ENCODE assay signal across 8 cellular contexts in the genomic region with DNA sequence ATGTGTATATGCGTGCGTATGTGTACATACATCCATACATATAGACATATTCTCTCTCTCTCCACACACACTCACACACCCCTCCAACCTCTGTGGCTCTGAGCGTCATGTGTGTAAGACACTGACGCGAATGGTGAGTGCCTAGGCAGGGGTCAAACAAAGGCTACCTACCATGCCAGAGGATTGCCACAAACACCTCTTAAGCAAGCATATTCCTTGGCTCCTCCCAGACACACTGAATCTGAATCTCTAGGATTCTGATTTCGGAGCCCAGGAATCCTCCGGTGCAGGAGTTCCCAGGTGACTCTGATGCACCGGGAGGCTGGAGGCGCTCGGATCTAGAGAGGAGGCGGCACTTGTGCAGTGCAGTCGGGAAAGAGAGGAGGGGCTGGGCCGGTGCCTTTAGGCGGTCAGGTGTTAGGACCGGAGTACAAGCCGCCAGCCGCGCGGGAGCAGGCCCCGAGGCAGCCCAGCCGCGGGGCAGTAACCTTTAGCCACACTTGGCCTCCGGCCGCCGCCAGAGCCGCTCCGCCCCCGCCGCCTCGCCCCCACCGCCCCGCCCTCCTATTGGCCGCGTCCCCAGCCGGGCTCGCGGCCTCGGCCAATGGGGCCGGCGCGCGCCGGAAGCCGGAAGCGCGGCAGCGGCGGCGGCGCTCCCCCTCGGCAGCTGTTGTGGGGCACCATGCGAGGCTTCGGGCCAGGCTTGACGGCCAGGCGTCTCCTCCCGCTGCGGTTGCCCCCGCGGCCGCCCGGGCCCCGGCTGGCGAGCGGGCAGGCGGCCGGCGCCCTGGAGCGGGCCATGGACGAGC. TPM values are rescaled to one million over a fixed set of nuclear protein-coding genes. Genes with fewer than 3 reads are reported as not detected.
DNase-seq lines count a peak whose midpoint lies in the region; ATAC-seq and TF ChIP-seq lines count a peak whose summit lies in the region.

MLYCD (plus strand) TSS at position 653 of the 809 bp plus-strand sequence; CDS start at position 683, 30 bp downstream.

- WGBS in thyroid gland, 2 donors: 29 to 61% methylated on average over 6 to 14 of the region's 69 CpGs

- H3K36me3 ChIP-seq in ES-I3 (ENCODE audit: insufficient read depth, low read length) (no peaks in the 10 kb centered on the region), parathyroid adenoma (ENCODE audit: control insufficient read depth, insufficient read depth, low read length) (no peaks in the 10 kb centered on the region), thyroid gland (no peaks in the 10 kb centered on the region)

- TF ChIP-seq POLR2A in thyroid gland (IDR thresholded peaks at IDR 0.05): peak in 1 of 2 donors; percentile 81

- H3K27ac Mint-ChIP-seq in activated naive CD8-positive, alpha-beta T cell treated with anti-CD3 and anti-CD28 coated beads, Interleukin-2, amount 10 ng/mL, durations not matched to agents 7 days and 5 days: peak within 1 kb of the TSS; percentile 86

- H3K79me2 ChIP-seq in parathyroid adenoma: peaks cover 27% of the 10 kb centered on the region

- H3K27me3 ChIP-seq in parathyroid adenoma (ENCODE audit: control insufficient read depth, insufficient read depth, low read length): no peaks in the 10 kb centered on the region
- no peaks in the 10 kb centered on the region for H3K27me3 ChIP-seq in thyroid gland

- peak within 1 kb of the TSS; percentile 94 for H2AFZ ChIP-seq in parathyroid adenoma

- ATAC-seq in GM21723 (IDR thresholded peaks at IDR 0.05; ENCODE audit: unreplicated experiment) (peak; percentile 93), Right ventricle myocardium superior (ENCODE audit: poor library complexity) (peak; percentile 90)
- peak; percentile 95 for ATAC-seq in activated naive CD8-positive, alpha-beta T cell treated with anti-CD3 and anti-CD28 coated beads, Interleukin-2, amount 10 ng/mL, durations not matched to agents 7 days and 5 days (ENCODE audit: low read depth)

- H3K36me3 Mint-ChIP-seq in activated naive CD8-positive, alpha-beta T cell treated with anti-CD3 and anti-CD28 coated beads, Interleukin-2, amount 10 ng/mL, durations not matched to agents 7 days and 5 days: peaks cover 5% of the 10 kb centered on the region

- POLR2A ChIA-PET in activated naive CD8-positive, alpha-beta T cell treated with anti-CD3 and anti-CD28 coated beads, Interleukin-2, amount 10 ng/mL, durations not matched to agents 7 days and 5 days (lab: Charles Lee): interaction anchor here (0.8 to 1.0 kb wide), 2 partner anchors 88 to 91 kb away, joined by 3 read pairs; partner anchors contain the start of gene HSBP1

- intact Hi-C loops in Right ventricle myocardium superior (cut with DNase I) (no loop called here), thyroid gland (cut with DNase I) (no loop called here)

- H3K4me3 ChIP-seq in parathyroid adenoma (ENCODE audit: low read depth, low read length): peak within 1 kb of the TSS; percentile 72
- H3K4me3 ChIP-seq in thyroid gland (replicated peaks in 1 of 3): peak within 1 kb of the TSS; percentile 56 to 86 (median 69)

- H3K4me3 Mint-ChIP-seq in activated naive CD8-positive, alpha-beta T cell treated with anti-CD3 and anti-CD28 coated beads, Interleukin-2, amount 10 ng/mL, durations not matched to agents 7 days and 5 days: peak within 1 kb of the TSS; percentile 95

- TF ChIP-seq CTCF in parathyroid adenoma (IDR thresholded peaks at IDR 0.05) (no peak), thyroid gland (IDR thresholded peaks at IDR 0.05) (no peak)

- no peaks in the 10 kb centered on the region for H3K9me3 ChIP-seq in ES-I3 (ENCODE audit: control insufficient read depth, insufficient read depth, low read length)
- H3K9me3 ChIP-seq in parathyroid adenoma (ENCODE audit: control insufficient read depth, low read length): no peaks in the 10 kb centered on the region
- H3K9me3 ChIP-seq in thyroid gland: no peaks in the 10 kb centered on the region

- peaks cover 24% of the 10 kb centered on the region for H3K4me1 Mint-ChIP-seq in activated naive CD8-positive, alpha-beta T cell treated with anti-CD3 and anti-CD28 coated beads, Interleukin-2, amount 10 ng/mL, durations not matched to agents 7 days and 5 days

- peak within 1 kb of the TSS; percentile 71 for H3K4me2 ChIP-seq in parathyroid adenoma (ENCODE audit: low read length)

- DNase-seq in KG1 (lab: John Stamatoyannopoulos, UW): peak; percentile 64
- DNase-seq in SKM-1 treated with dmso at 0.1 percent for 144 hours (lab: John Stamatoyannopoulos, UW; ENCODE audit: unreplicated experiment): peak; percentile 82
- DNase-seq in activated naive CD8-positive, alpha-beta T cell treated with anti-CD3 and anti-CD28 coated beads, Interleukin-2, amount 10 ng/mL, durations not matched to agents 7 days and 5 days: peak; percentile 87
- DNase-seq in Right ventricle myocardium superior: peak; percentile 92
- DNase-seq in thyroid gland: peak; percentile 89 to 91

- H3K27ac ChIP-seq in parathyroid adenoma (peak within 1 kb of the TSS; percentile 89), thyroid gland (peak within 1 kb of the TSS; percentile 55 to 96 (median 87))

- peaks cover 12% of the 10 kb centered on the region for H3K27me3 Mint-ChIP-seq in activated naive CD8-positive, alpha-beta T cell treated with anti-CD3 and anti-CD28 coated beads, Interleukin-2, amount 10 ng/mL, durations not matched to agents 7 days and 5 days

- H3K9ac ChIP-seq in ES-I3 (ENCODE audit: low read depth, low read length): peak within 1 kb of the TSS; percentile 81
- peak within 1 kb of the TSS; percentile 49 for H3K9ac ChIP-seq in parathyroid adenoma

- H3K9me3 Mint-ChIP-seq in activated naive CD8-positive, alpha-beta T cell treated with anti-CD3 and anti-CD28 coated beads, Interleukin-2, amount 10 ng/mL, durations not matched to agents 7 days and 5 days: no peaks in the 10 kb centered on the region

- H3K4me1 ChIP-seq in ES-I3 (ENCODE audit: insufficient read depth, low read length) (peaks cover 10% of the 10 kb centered on the region), parathyroid adenoma (peaks cover 15% of the 10 kb centered on the region), thyroid gland (peaks cover 12 to 14% of the 10 kb centered on the region in 2 donors)

RNA-seq across cellular contexts. Expression of gene MLYCD, which starts in this region (rescaled TPM):
- 1 to 10 TPM; 6.1 to 7.0 TPM for total RNA-seq in activated naive CD8-positive, alpha-beta T cell treated with anti-CD3 and anti-CD28 coated beads, Interleukin-2, amount 10 ng/mL, durations not matched to agents 7 days and 5 days
- 49.3 TPM for total RNA-seq in Right ventricle myocardium superior
- total RNA-seq in thyroid gland: 10 to 100 TPM in 3 of 4 donors, 1 to 10 TPM in 1; 9.9 to 22.0 (median 12.0) TPM

Comparison
In these comparisons a context has a peak if more than half of its experiments do, and no peak if none do; other contexts are left out.
1. Peak in every context shown above with its lines: DNase-seq, ATAC-seq, H3K4me3 ChIP-seq and H3K27ac ChIP-seq.